In the genomic region with DNA sequence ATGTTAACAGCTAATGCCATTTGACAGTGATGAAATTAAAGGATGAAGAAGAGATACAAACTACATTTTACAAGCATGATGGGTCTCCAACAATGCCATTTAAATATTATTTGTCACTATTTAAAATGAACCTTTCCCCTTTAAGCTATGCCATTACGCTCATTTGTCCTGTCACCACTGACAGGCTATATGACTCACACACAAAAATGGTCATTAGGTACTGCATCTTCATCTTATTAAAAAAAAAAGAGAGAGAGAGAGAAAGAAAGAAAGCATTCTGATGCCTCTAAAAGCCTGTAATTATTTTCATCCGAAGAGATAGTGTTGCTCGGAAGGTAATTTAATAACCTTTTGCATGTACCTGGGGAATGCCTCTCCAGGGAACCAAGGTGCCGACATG, we compare ENCODE assay signal across 18 cellular contexts.
"Had no signal": no experiment of that assay in that cellular context is flagged by ENCODE, and none has a peak within 500 bp of the region (broad histone marks: within the 10 kb centered on the region; RNA-seq: fewer than 3 reads in every experiment).

No MANE protein-coding gene starts in this region.

- H3K36me3 Mint-ChIP-seq: natural killer cell treated with Interleukin-12 subunit alpha and Interleukin-12 subunit beta and Interleukin-15 and Interleukin-18, amount 100 ng/mL, for 72 hours; stimulated activated effector memory CD8-positive, alpha-beta T cell treated with anti-CD3 and anti-CD28 coated beads, Interleukin-12 subunit alpha, Interleukin-12 subunit beta, amount 100 ng/mL, for 72 hours; WTC11 had no signal

- H3K27me3 ChIP-seq: dorsolateral prefrontal cortex, sigmoid colon had no signal

- H3K4me3 Mint-ChIP-seq: activated CD4-positive, alpha-beta T cell treated with anti-CD3 and anti-CD28 coated beads for 36 hours; activated naive CD8-positive, alpha-beta T cell treated with anti-CD3 and anti-CD28 coated beads for 36 hours; endodermal cell; natural killer cell treated with Interleukin-12 subunit alpha and Interleukin-12 subunit beta and Interleukin-15 and Interleukin-18, amount 100 ng/mL, for 72 hours; stimulated activated effector memory CD8-positive, alpha-beta T cell treated with anti-CD3 and anti-CD28 coated beads, Interleukin-12 subunit alpha, Interleukin-12 subunit beta, amount 100 ng/mL, for 72 hours; WTC11 had no signal

- DNase-seq: activated CD4-positive, alpha-beta T cell treated with anti-CD3 and anti-CD28 coated beads for 36 hours; activated CD4-positive, alpha-beta T cell treated with anti-CD3 and anti-CD28 coated beads, Interleukin-2, amount 50 U/mL, for 48 hours; activated naive CD8-positive, alpha-beta T cell treated with anti-CD3 and anti-CD28 coated beads for 36 hours; amygdala; dorsolateral prefrontal cortex; endodermal cell; foreskin fibroblast; hypothalamus; lower lobe of right lung; occipital lobe; posterior cingulate gyrus; sigmoid colon; stimulated activated CD4-positive, alpha-beta T cell treated with anti-CD3 and anti-CD28 coated beads, Interleukin-4, amount 100 ng/mL, for 24 hours had no signal

- H3K27ac ChIP-seq: epithelial cell of prostate, lower lobe of right lung, sigmoid colon, thoracic aorta had no signal

- H3K36me3 ChIP-seq: lower lobe of right lung, sigmoid colon, thoracic aorta had no signal

- H3K4me1 Mint-ChIP-seq: endodermal cell had no signal

- H3K9me3 ChIP-seq: lower lobe of right lung, sigmoid colon, thoracic aorta had no signal

- H3K4me3 ChIP-seq: dorsolateral prefrontal cortex, lower lobe of right lung, sigmoid colon, thoracic aorta had no signal

- H3K9me3 Mint-ChIP-seq: activated naive CD8-positive, alpha-beta T cell treated with anti-CD3 and anti-CD28 coated beads for 36 hours; endodermal cell; natural killer cell treated with Interleukin-12 subunit alpha and Interleukin-12 subunit beta and Interleukin-15 and Interleukin-18, amount 100 ng/mL, for 72 hours; stimulated activated effector memory CD8-positive, alpha-beta T cell treated with anti-CD3 and anti-CD28 coated beads, Interleukin-12 subunit alpha, Interleukin-12 subunit beta, amount 100 ng/mL, for 72 hours; WTC11 had no signal

- H3K27ac Mint-ChIP-seq: activated CD4-positive, alpha-beta T cell treated with anti-CD3 and anti-CD28 coated beads for 36 hours; activated naive CD8-positive, alpha-beta T cell treated with anti-CD3 and anti-CD28 coated beads for 36 hours; endodermal cell; stimulated activated effector memory CD8-positive, alpha-beta T cell treated with anti-CD3 and anti-CD28 coated beads, Interleukin-12 subunit alpha, Interleukin-12 subunit beta, amount 100 ng/mL, for 72 hours; WTC11 had no signal

- H3K4me1 ChIP-seq: lower lobe of right lung, sigmoid colon had no signal

- ATAC-seq: activated CD4-positive, alpha-beta T cell treated with anti-CD3 and anti-CD28 coated beads for 36 hours; lower lobe of right lung; natural killer cell treated with Interleukin-12 subunit alpha and Interleukin-12 subunit beta and Interleukin-15 and Interleukin-18, amount 100 ng/mL, for 72 hours; stimulated activated effector memory CD8-positive, alpha-beta T cell treated with anti-CD3 and anti-CD28 coated beads, Interleukin-12 subunit alpha, Interleukin-12 subunit beta, amount 100 ng/mL, for 72 hours; WTC11 had no signal

- H3K27me3 Mint-ChIP-seq: activated CD4-positive, alpha-beta T cell treated with anti-CD3 and anti-CD28 coated beads for 36 hours; activated naive CD8-positive, alpha-beta T cell treated with anti-CD3 and anti-CD28 coated beads for 36 hours; natural killer cell treated with Interleukin-12 subunit alpha and Interleukin-12 subunit beta and Interleukin-15 and Interleukin-18, amount 100 ng/mL, for 72 hours had no signal
